In genomic region chr7:65983965-65984654, GRCh38 we compare ENCODE assay signal across 17 cellular contexts. TPM values are rescaled to one million over a fixed set of nuclear protein-coding genes. Genes with fewer than 3 reads are reported as not detected.
DNase-seq lines count a peak whose midpoint lies in the region; FAIRE-seq and TF ChIP-seq lines count a peak whose summit lies in the region.
"Had no signal": no experiment of that assay in that cellular context is flagged by ENCODE, and none has a peak within 500 bp of the region (broad histone marks: within the 10 kb centered on the region; RNA-seq: fewer than 3 reads in every experiment).

No MANE protein-coding gene starts in this region.

- H3K36me3 ChIP-seq in small intestine (ENCODE audit: control insufficient read depth in 2 of 2, insufficient read depth in 2 of 2, low read length in 2 of 2), result peaks cover 0 to under 1% of the 10 kb centered on the region in 2 donors
- H3K36me3 ChIP-seq: brain microvascular endothelial cell had no signal

- peaks cover 0 to 6% of the 10 kb centered on the region in 2 donors for H3K4me1 ChIP-seq in small intestine (ENCODE audit: control insufficient read depth in 2 of 2, insufficient read depth in 1 of 2, low read depth in 1 of 2, low read length in 1 of 2)

- no peak for TF ChIP-seq CTCF in lower leg skin (IDR thresholded peaks at IDR 0.05)

- intact Hi-C loops in lower leg skin (cut with DNase I; ENCODE audit: low total_unique reads), result loop anchor here (5.0 kb wide), 1 partner anchor 112 kb away; the partner anchor contains the start of gene VKORC1L1

- FAIRE-seq in RCC 7860 (lab: Jason Lieb, UNC) (peak; percentile 29), small intestine (lab: Jason Lieb, UNC) (no peak)
- FAIRE-seq: GM12878 had no signal

- DNase-seq in HK-2 (ENCODE audit: unreplicated experiment) (peak; percentile 58), RCC 7860 (ENCODE audit: low spot score) (peak; percentile 91), glomerular endothelial cell (ENCODE audit: extremely low read depth, low read depth, low spot score) (peak; percentile 41), small intestine (peak; percentile 32), NCI-H146 treated with DMSO at 0.1 percent for 48 hours (lab: John Stamatoyannopoulos, UW; ENCODE audit: unreplicated experiment) (no peak), lower leg skin (ENCODE audit: low spot score in 2 of 2) (no peak)
- no peak for DNase-seq in activated effector memory CD4-positive, alpha-beta T cell treated with Interleukin-2 at 50 U/mL for 16 hours
- DNase-seq: brain microvascular endothelial cell; mesenchymal stem cell; NCI-H1930; NCI-H774; right cardiac atrium; Right ventricle myocardium superior; stimulated activated CD4-positive, alpha-beta T cell treated with anti-CD3 and anti-CD28 coated beads, Interleukin-2, amount 100 ng/mL, for 24 hours; substantia nigra had no signal

- no peaks in the 10 kb centered on the region for H3K27me3 ChIP-seq in small intestine (ENCODE audit: control insufficient read depth in 2 of 2, insufficient read depth in 2 of 2, low read length in 2 of 2)
- H3K27me3 ChIP-seq: brain microvascular endothelial cell had no signal

- no peak overlapping the region for H3K27ac ChIP-seq in small intestine (ENCODE audit: low read depth in 1 of 2, low read length in 1 of 2)
- H3K27ac ChIP-seq: brain microvascular endothelial cell, C4-2B had no signal

- H3K4me3 ChIP-seq in small intestine (ENCODE audit: low read depth in 1 of 2, low read length in 2 of 2), result no peak overlapping the region
- H3K4me3 ChIP-seq in lower leg skin (ENCODE audit: low read depth, poor library complexity, severe bottlenecking), result no peak overlapping the region
- H3K4me3 ChIP-seq: GM12878 had no signal

- no peak for TF ChIP-seq POLR2A in lower leg skin (IDR thresholded peaks at IDR 0.05)

- 87 to 92% (median 89%) methylated on average over 10 of the region's 10 CpGs for WGBS in small intestine, 3 donors
- 87 to 93% methylated on average over 10 of the region's 10 CpGs for WGBS in lower leg skin, 2 donors

- no peaks in the 10 kb centered on the region for H3K9me3 ChIP-seq in small intestine (ENCODE audit: control insufficient read depth, low read depth)

RNA-seq across cellular contexts. Expression of gene GUSB, which starts 2.1 kb away (rescaled TPM):
- 12.0 and 38.0 TPM in 2 replicates for total RNA-seq in glomerular endothelial cell
- 10 to 100 TPM; 40.0 to 53.9 (median 42.4) TPM for polyA plus RNA-seq in small intestine
- 10 to 100 TPM; 13.8 to 22.8 (median 18.8) TPM for total RNA-seq in lower leg skin

Comparison
In these comparisons a context has a peak if more than half of its experiments do, and no peak if none do; other contexts are left out.
1. DNase-seq: peak in HK-2 (single experiment), RCC 7860 (single experiment), glomerular endothelial cell (single experiment) and small intestine (single experiment); none in NCI-H146 treated with DMSO at 0.1 percent for 48 hours (single experiment), lower leg skin (0 of 2) and activated effector memory CD4-positive, alpha-beta T cell treated with Interleukin-2 at 50 U/mL for 16 hours (single experiment).